ENCODE assay signal across 8 cellular contexts in the genomic region with DNA sequence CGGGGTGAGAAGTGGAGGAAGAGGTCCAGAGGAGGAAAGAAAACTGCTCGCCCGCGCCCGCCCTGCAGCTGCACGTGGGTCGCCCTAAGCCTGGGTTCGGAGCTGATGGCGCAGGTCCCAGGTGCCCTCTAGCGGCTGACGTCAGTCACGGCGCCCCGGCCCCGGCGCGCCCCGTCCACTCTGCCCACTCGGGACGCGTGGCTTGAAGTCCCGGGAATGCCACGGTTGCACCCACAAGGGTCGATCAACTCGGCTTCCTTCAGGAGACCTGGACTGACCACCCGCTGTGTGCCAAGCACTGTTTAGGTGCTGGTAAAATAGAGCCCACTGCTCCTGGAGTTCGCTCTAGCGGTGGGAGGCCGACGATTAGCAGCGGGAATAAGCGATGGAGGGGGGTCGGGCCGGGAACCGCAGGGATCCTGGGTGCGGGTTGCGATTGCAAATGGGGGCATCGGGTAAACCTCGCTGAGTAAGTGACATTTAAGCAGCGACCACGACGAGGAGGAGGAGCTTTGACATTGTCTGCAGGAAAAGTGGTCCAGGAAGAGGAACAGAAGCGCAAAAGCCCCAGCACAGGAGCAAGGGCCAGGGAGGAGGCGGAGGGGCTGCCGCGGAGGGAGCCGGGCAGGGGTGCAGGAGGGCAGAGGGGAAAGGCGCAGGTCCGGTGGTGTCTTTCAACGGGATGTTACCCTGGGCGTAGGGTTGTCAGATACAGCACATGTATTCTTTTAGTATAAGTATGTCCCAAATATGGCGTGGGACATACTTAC.
A peak's percentile ranks its signal among the peaks of the same experiment; 100 is the strongest.
DNase-seq lines count a peak whose midpoint lies in the region; ATAC-seq and TF ChIP-seq lines count a peak whose summit lies in the region.

No MANE protein-coding gene starts in this region.

- peak overlapping the region; percentile 38 to 48 for H3K9ac ChIP-seq in mucosa of rectum (ENCODE audit: low read depth in 1 of 2, low read length in 2 of 2)

- peaks cover 24 to 26% of the 10 kb centered on the region in 2 donors for H3K4me1 ChIP-seq in mucosa of rectum (ENCODE audit: control insufficient read depth in 2 of 2, insufficient read depth in 2 of 2, low read length in 2 of 2)

- H3K9me3 ChIP-seq in mucosa of rectum (ENCODE audit: control insufficient read depth in 2 of 2, low read length in 2 of 2): no peaks in the 10 kb centered on the region

- no peaks in the 10 kb centered on the region for H3K27me3 ChIP-seq in mucosa of rectum (ENCODE audit: control insufficient read depth in 2 of 2, insufficient read depth in 2 of 2, low read length in 2 of 2)

- peak overlapping the region; percentile 65 to 74 for H3K4me3 ChIP-seq in mucosa of rectum (ENCODE audit: low read length in 2 of 2)

- H3K36me3 ChIP-seq in mucosa of rectum (ENCODE audit: control insufficient read depth in 2 of 2, insufficient read depth in 2 of 2, low read length in 2 of 2): no peaks in the 10 kb centered on the region

- TF ChIP-seq POLR2A in erythroblast (IDR thresholded peaks at IDR 0.05; ENCODE audit: low read length): no peak

- ATAC-seq in GM19372 (IDR thresholded peaks at IDR 0.05; ENCODE audit: low read depth, unreplicated experiment) (peak; percentile 40), HG03571 (IDR thresholded peaks at IDR 0.05; ENCODE audit: unreplicated experiment) (peak; percentile 46)

- DNase-seq in CD1c-positive myeloid dendritic cell (ENCODE audit: extremely low spot score) (peak; percentile 88), NOMO-1 treated with DMSO at 0.1 percent for 48 hours (lab: John Stamatoyannopoulos, UW; ENCODE audit: unreplicated experiment) (peak; percentile 82), activated T-cell treated with anti-CD3 and anti-CD28 coated beads for 1 hour (ENCODE audit: low read depth) (peak; percentile 68), erythroblast (lab: John Stamatoyannopoulos, UW) (peak; percentile 85 to 89)
- peak; percentile 59 to 68 for DNase-seq in stimulated activated CD8-positive, alpha-beta memory T cell treated with anti-CD3 and anti-CD28 coated beads, Interleukin-4, amount 100 ng/mL, for 1 hour (ENCODE audit: low read depth in 2 of 2, low spot score in 1 of 2)

- no peak overlapping the region for H3K27ac ChIP-seq in mucosa of rectum (ENCODE audit: low read depth in 2 of 2, low read length in 2 of 2)
